ENCODE assay signal across 31 cellular contexts in the genomic region with DNA sequence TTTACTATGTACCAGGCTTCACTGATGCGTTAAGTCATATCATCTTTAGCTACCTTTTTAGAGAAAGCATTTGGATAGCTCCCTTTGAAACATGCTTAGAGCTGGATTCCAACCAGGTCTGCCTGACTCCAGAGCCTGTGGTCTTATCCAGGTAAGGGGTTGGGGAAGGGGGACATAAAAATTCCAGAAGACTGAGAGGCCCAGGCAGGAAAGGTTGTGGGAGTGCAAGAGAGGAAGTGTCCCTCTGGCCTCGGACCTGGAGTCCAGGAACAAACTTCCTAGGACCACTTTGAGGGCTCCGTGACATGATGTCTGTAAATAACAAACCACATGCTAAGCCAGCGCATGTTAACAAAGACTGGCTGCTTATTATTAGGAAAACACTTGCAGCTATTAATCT.
"Had no signal": no experiment of that assay in that cellular context is flagged by ENCODE, and none has a peak within 500 bp of the region (broad histone marks: within the 10 kb centered on the region; RNA-seq: fewer than 3 reads in every experiment).

No MANE protein-coding gene starts in this region.

- H3K4me1 ChIP-seq: left ventricle myocardium inferior, neural progenitor cell, prostate gland, thyroid gland, transverse colon, upper lobe of left lung, vagina had no signal

- H3K36me3 ChIP-seq: left ventricle myocardium inferior, neural progenitor cell, neutrophil, ovary, prostate gland, stomach, thyroid gland, transverse colon, upper lobe of left lung, vagina had no signal

- H3K27ac ChIP-seq: left ventricle myocardium inferior, neural progenitor cell, neutrophil, ovary, prostate gland, skin epidermis, stomach, testis, thyroid gland, transverse colon, upper lobe of left lung, vagina had no signal

- H2AFZ ChIP-seq: neural progenitor cell had no signal

- H3K9me3 ChIP-seq: left ventricle myocardium inferior, mucosa of descending colon, neutrophil, ovary, prostate gland, stomach, testis, thyroid gland, transverse colon, upper lobe of left lung, vagina had no signal

- H3K27me3 ChIP-seq: neural progenitor cell, ovary, testis, thyroid gland, transverse colon, upper lobe of left lung, vagina had no signal

- ATAC-seq: left colon; mucosa of descending colon; naive thymus-derived CD4-positive, alpha-beta T cell; natural killer cell treated with Interleukin-12 subunit alpha and Interleukin-12 subunit beta and Interleukin-15 and Interleukin-18, amount 100 ng/mL, for 72 hours; right cardiac atrium; sciatic nerve; stimulated activated naive B cell treated with anti-CD40 and anti-IgM and Interleukin-4, amounts not matched to agents 10 μg/mL and 1 μg/mL and 100 μg/mL, for 72 hours; stimulated activated naive CD8-positive, alpha-beta T cell treated with anti-CD3 and anti-CD28 coated beads, Interleukin-15, Interleukin-2, amounts not matched to agents 100 U/mL and 50 U/mL, for 24 hours had no signal

- H3K9me3 Mint-ChIP-seq: naive thymus-derived CD4-positive, alpha-beta T cell; natural killer cell treated with Interleukin-12 subunit alpha and Interleukin-12 subunit beta and Interleukin-15 and Interleukin-18, amount 100 ng/mL, for 72 hours; neural progenitor cell; stimulated activated naive B cell treated with anti-CD40 and anti-IgM and Interleukin-4, amounts not matched to agents 10 μg/mL and 1 μg/mL and 100 μg/mL, for 72 hours had no signal

- H3K27ac Mint-ChIP-seq: naive thymus-derived CD4-positive, alpha-beta T cell; natural killer cell treated with Interleukin-12 subunit alpha and Interleukin-12 subunit beta and Interleukin-15 and Interleukin-18, amount 100 ng/mL, for 72 hours; neural progenitor cell; stimulated activated naive B cell treated with anti-CD40 and anti-IgM and Interleukin-4, amounts not matched to agents 10 μg/mL and 1 μg/mL and 100 μg/mL, for 72 hours had no signal

- H3K4me2 ChIP-seq: neural progenitor cell had no signal

- DNase-seq: hippocampal formation; kidney; left colon; left ventricle myocardium inferior; midbrain; mucosa of descending colon; naive thymus-derived CD4-positive, alpha-beta T cell; occipital lobe; ovary; posterior cingulate gyrus; retina; right cardiac atrium; stimulated activated CD4-positive, alpha-beta T cell treated with anti-CD3 and anti-CD28 coated beads, Interleukin-12 subunit alpha, Interleukin-12 subunit beta, amount 100 ng/mL, for 4 hours; stimulated activated CD4-positive, alpha-beta T cell treated with anti-CD3 and anti-CD28 coated beads, Interleukin-15, amount 100 ng/mL, for 24 hours; stimulated activated CD4-positive, alpha-beta T cell treated with anti-CD3 and anti-CD28 coated beads, Interleukin-2, amount 100 ng/mL, for 24 hours; stimulated activated CD4-positive, alpha-beta T cell treated with anti-CD3 and anti-CD28 coated beads, Interleukin-4, amount 100 ng/mL, for 1 hour; stimulated activated naive B cell treated with anti-CD40 and anti-IgM and Interleukin-4, amounts not matched to agents 10 μg/mL and 1 μg/mL and 100 μg/mL, for 72 hours; stimulated activated naive CD8-positive, alpha-beta T cell treated with anti-CD3 and anti-CD28 coated beads, Interleukin-15, Interleukin-2, amounts not matched to agents 100 U/mL and 50 U/mL, for 24 hours; stomach; thyroid gland; transverse colon; upper lobe of left lung had no signal

- H3K9ac ChIP-seq: neural progenitor cell had no signal

- H3K36me3 Mint-ChIP-seq: naive thymus-derived CD4-positive, alpha-beta T cell; natural killer cell treated with Interleukin-12 subunit alpha and Interleukin-12 subunit beta and Interleukin-15 and Interleukin-18, amount 100 ng/mL, for 72 hours; neural progenitor cell; stimulated activated naive B cell treated with anti-CD40 and anti-IgM and Interleukin-4, amounts not matched to agents 10 μg/mL and 1 μg/mL and 100 μg/mL, for 72 hours had no signal

- H3K4me3 ChIP-seq: left ventricle myocardium inferior, lung, mucosa of descending colon, neural progenitor cell, ovary, prostate gland, skin epidermis, stomach, testis, thyroid gland, transverse colon, upper lobe of left lung, vagina had no signal

- H3K4me3 Mint-ChIP-seq: naive thymus-derived CD4-positive, alpha-beta T cell; natural killer cell treated with Interleukin-12 subunit alpha and Interleukin-12 subunit beta and Interleukin-15 and Interleukin-18, amount 100 ng/mL, for 72 hours; neural progenitor cell; stimulated activated naive B cell treated with anti-CD40 and anti-IgM and Interleukin-4, amounts not matched to agents 10 μg/mL and 1 μg/mL and 100 μg/mL, for 72 hours had no signal
